Comparison of ENCODE assay signal across 8 cellular contexts in the genomic region with DNA sequence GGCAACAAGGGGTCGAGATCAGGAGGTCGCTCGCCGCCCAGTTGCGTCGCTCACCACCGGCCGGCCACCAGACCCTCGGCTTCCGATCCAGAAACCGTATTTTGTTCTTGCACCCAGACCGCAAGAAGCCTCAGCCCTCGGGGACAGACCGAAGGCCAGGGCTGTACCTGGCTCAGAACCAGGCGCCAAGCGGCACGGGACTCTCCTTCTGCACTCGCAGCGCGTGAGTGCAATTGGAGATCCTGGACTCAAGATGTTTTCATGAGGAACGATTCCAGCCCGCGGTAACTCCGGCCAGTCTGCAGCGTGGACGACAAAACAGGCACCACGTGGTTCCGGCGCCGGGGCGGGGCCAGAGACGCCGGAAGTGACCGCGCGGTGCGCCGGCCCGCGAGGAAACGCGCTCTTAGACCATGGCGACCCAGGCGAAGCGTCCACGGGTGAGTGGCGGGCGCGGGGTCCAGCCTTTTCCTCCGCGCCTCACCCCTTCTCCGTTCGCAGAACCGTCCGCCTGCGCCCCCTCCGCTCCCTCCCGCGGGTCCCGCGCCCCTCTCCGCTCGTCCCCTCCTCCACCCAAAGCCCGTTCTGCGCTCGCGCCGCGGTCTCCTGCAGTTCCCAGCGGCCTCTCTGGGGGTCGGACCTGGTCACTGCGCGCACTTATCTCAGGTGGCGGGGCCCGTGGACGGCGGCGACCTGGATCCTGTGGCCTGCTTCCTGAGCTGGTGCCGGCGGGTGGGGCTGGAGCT. TPM values are rescaled to one million over a fixed set of nuclear protein-coding genes. Genes with fewer than 3 reads are reported as not detected.
DNase-seq lines count a peak whose midpoint lies in the region; ATAC-seq and TF ChIP-seq lines count a peak whose summit lies in the region.

A gene with protein sequence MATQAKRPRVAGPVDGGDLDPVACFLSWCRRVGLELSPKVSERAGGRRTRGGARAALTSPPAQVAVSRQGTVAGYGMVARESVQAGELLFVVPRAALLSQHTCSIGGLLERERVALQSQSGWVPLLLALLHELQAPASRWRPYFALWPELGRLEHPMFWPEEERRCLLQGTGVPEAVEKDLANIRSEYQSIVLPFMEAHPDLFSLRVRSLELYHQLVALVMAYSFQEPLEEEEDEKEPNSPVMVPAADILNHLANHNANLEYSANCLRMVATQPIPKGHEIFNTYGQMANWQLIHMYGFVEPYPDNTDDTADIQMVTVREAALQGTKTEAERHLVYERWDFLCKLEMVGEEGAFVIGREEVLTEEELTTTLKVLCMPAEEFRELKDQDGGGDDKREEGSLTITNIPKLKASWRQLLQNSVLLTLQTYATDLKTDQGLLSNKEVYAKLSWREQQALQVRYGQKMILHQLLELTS (plus strand): TSS at position 393 of the 746 bp plus-strand sequence. CDS start 21 bp downstream, at position 414.

- TF ChIP-seq CTCF in suprapubic skin (IDR thresholded peaks at IDR 0.05), result peak in 1 of 2 donors; percentile 9

- DNase-seq in Daoy (ENCODE audit: low read depth) (peak; percentile 89), KBM-7 (peak; percentile 82), SHP77 treated with DMSO at 0.1 percent for 48 hours (lab: John Stamatoyannopoulos, UW) (peak; percentile 44), globus pallidus (ENCODE audit: low spot score) (peak; percentile 84), nucleus accumbens (lab: John Stamatoyannopoulos, UW) (peak; percentile 30 to 93 (median 78)), suprapubic skin (ENCODE audit: low spot score in 2 of 2) (peak; percentile 91 to 95)
- peak; percentile 80 for DNase-seq in activated naive CD4-positive, alpha-beta T cell treated with anti-CD3 and anti-CD28 coated beads, Interleukin-2, amount 50 U/mL, for 16 hours

- peak; percentile 69 for ATAC-seq in GM21619 (IDR thresholded peaks at IDR 0.05; ENCODE audit: unreplicated experiment)

- peak within 1 kb of the TSS; percentile 97 for H3K4me3 ChIP-seq in suprapubic skin

- in situ Hi-C loops in KBM-7 (cut with MboI; ENCODE audit: low pct_unique_long_range_greater_than_20kb, low sequenced_read_pairs), result no loop called here

- H3K9me3 ChIP-seq in suprapubic skin, result no peaks in the 10 kb centered on the region

- 1% methylated on average over 39 of the region's 80 CpGs for WGBS in suprapubic skin

- peak within 1 kb of the TSS; percentile 86 for H3K27ac ChIP-seq in suprapubic skin

- TF ChIP-seq EP300 in suprapubic skin (IDR thresholded peaks at IDR 0.05), result no peak

- no peak for TF ChIP-seq POLR2A in suprapubic skin (IDR thresholded peaks at IDR 0.05)

- H3K4me1 ChIP-seq in suprapubic skin, result peaks cover 23% of the 10 kb centered on the region

- peaks cover 27% of the 10 kb centered on the region for H3K36me3 ChIP-seq in suprapubic skin

- no peaks in the 10 kb centered on the region for H3K27me3 ChIP-seq in suprapubic skin

RNA-seq across cellular contexts. Expression of the gene that starts here (rescaled TPM):
- total RNA-seq in Daoy (2014; rRNA removed; shearing (Covaris generic)), result 27.8 and 35.1 TPM in 2 replicates
- total RNA-seq in suprapubic skin, result 10 to 100 TPM; 42.6 to 71.8 (median 51.7) TPM

Comparison
In these comparisons a context has a peak if more than half of its experiments do, and no peak if none do; other contexts are left out.
1. Peak in every context shown above with its lines: DNase-seq, ATAC-seq, H3K4me3 ChIP-seq and H3K27ac ChIP-seq.